11 cellular contexts compared by ENCODE assay signal in the genomic region with DNA sequence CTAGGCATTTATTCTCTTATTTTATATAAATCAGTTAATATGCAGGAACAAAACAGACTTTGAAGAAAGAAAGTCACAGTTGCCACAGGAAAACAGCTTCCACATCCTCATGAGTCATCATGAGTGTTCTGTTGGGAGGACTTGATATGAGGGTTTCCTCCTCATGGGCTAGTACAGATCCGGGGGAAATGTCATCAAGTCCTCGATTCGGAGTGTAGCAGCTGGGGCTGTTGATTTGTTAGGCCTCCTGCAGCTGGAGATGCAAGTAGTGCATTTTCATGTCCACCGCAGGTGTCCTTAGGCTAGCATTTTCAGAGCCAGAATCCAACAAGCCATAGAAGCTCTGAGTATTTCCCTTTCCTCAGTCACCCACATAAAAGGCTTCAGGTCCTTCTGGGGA. TPM values are rescaled to one million over a fixed set of nuclear protein-coding genes. Genes with fewer than 3 reads are reported as not detected.
A peak's percentile ranks its signal among the peaks of the same experiment; 100 is the strongest.
DNase-seq lines count a peak whose midpoint lies in the region; ATAC-seq and TF ChIP-seq lines count a peak whose summit lies in the region.
"Had no signal": no experiment of that assay in that cellular context is flagged by ENCODE, and none has a peak within 500 bp of the region (broad histone marks: within the 10 kb centered on the region; RNA-seq: fewer than 3 reads in every experiment).

No MANE protein-coding gene starts in this region.

- H3K27me3 Mint-ChIP-seq in activated T-cell treated with anti-CD3 and anti-CD28 coated beads, Interleukin-2, amount 50 U/mL, for 4 hours (ENCODE audit: low read depth): peaks cover 8% of the 10 kb centered on the region

- DNase-seq in activated CD4-positive, alpha-beta T cell treated with anti-CD3 and anti-CD28 coated beads for 48 hours: peak; percentile 7
- DNase-seq in activated CD4-positive, alpha-beta T cell treated with anti-CD3 and anti-CD28 coated beads, Interleukin-2, amount 50 U/mL, for 1 hour: no peak
- DNase-seq in epithelial cell of esophagus (ENCODE audit: low read depth): peak; percentile 76
- DNase-seq in smooth muscle cell of the brain vasculature (ENCODE audit: low read depth, low spot score): peak; percentile 32
- no peak for DNase-seq in NCI-H187 (lab: John Stamatoyannopoulos, UW)
- DNase-seq in activated T-cell treated with anti-CD3 and anti-CD28 coated beads, Interleukin-2, amount 50 U/mL, for 4 hours: no peak
- no peak for DNase-seq in DMS114 treated with DMSO at 0.1 percent for 48 hours (lab: John Stamatoyannopoulos, UW; ENCODE audit: unreplicated experiment)
- DNase-seq: NK-92 treated with Interleukin-12 subunit alpha and Interleukin-12 subunit beta, amount 100 ng/mL, for 24 hours; right lobe of liver had no signal

- H3K9me3 Mint-ChIP-seq in activated T-cell treated with anti-CD3 and anti-CD28 coated beads, Interleukin-2, amount 50 U/mL, for 4 hours: no peaks in the 10 kb centered on the region

- peaks cover 9% of the 10 kb centered on the region for H3K4me1 Mint-ChIP-seq in activated T-cell treated with anti-CD3 and anti-CD28 coated beads, Interleukin-2, amount 50 U/mL, for 4 hours (ENCODE audit: low read depth)

- no peak overlapping the region for H3K4me3 Mint-ChIP-seq in activated T-cell treated with anti-CD3 and anti-CD28 coated beads, Interleukin-2, amount 50 U/mL, for 4 hours

- H3K4me3 ChIP-seq in epithelial cell of esophagus (ENCODE audit: low read length): no peak overlapping the region
- H3K4me3 ChIP-seq: right lobe of liver had no signal

- TF ChIP-seq CTCF in epithelial cell of esophagus (IDR thresholded peaks at IDR 0.05; ENCODE audit: insufficient read depth, low read depth, low read length, missing control alignments): no peak

- no peak for ATAC-seq in activated T-cell treated with anti-CD3 and anti-CD28 coated beads, Interleukin-2, amount 50 U/mL, for 4 hours

- H3K36me3 Mint-ChIP-seq in activated T-cell treated with anti-CD3 and anti-CD28 coated beads, Interleukin-2, amount 50 U/mL, for 4 hours (ENCODE audit: insufficient read depth): no peaks in the 10 kb centered on the region

TF ChIP-seq in PFSK-1, 5 proteins besides CTCF, POLR2A, EP300 and RAD21:
- TF ChIP-seq, protein P1, sequence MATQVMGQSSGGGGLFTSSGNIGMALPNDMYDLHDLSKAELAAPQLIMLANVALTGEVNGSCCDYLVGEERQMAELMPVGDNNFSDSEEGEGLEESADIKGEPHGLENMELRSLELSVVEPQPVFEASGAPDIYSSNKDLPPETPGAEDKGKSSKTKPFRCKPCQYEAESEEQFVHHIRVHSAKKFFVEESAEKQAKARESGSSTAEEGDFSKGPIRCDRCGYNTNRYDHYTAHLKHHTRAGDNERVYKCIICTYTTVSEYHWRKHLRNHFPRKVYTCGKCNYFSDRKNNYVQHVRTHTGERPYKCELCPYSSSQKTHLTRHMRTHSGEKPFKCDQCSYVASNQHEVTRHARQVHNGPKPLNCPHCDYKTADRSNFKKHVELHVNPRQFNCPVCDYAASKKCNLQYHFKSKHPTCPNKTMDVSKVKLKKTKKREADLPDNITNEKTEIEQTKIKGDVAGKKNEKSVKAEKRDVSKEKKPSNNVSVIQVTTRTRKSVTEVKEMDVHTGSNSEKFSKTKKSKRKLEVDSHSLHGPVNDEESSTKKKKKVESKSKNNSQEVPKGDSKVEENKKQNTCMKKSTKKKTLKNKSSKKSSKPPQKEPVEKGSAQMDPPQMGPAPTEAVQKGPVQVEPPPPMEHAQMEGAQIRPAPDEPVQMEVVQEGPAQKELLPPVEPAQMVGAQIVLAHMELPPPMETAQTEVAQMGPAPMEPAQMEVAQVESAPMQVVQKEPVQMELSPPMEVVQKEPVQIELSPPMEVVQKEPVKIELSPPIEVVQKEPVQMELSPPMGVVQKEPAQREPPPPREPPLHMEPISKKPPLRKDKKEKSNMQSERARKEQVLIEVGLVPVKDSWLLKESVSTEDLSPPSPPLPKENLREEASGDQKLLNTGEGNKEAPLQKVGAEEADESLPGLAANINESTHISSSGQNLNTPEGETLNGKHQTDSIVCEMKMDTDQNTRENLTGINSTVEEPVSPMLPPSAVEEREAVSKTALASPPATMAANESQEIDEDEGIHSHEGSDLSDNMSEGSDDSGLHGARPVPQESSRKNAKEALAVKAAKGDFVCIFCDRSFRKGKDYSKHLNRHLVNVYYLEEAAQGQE (IDR thresholded peaks at IDR 0.05; ENCODE audit: insufficient read depth in 1 of 2, low read depth in 2 of 2, low read length in 2 of 2): 0 out of 4 replicates have a peak, but pooled peaks of 1 of the 2 experiments have one; percentile 41
- TF ChIP-seq SIN3A (IDR thresholded peaks at IDR 0.05; ENCODE audit: borderline replicate concordance, insufficient read depth, low read length): peak; percentile 82; the same call in 1 of the 2 replicates
- TF ChIP-seq POLR2AphosphoS5 (IDR thresholded peaks at IDR 0.05; ENCODE audit: low read depth, low read length): no peak
- no peak for TF ChIP-seq FOXP2 (optimal IDR thresholded peaks at IDR 0.05; ENCODE audit: borderline replicate concordance, extremely low read depth, extremely low read length, insufficient read depth)
- TF ChIP-seq TAF1 (IDR thresholded peaks at IDR 0.05; ENCODE audit: borderline replicate concordance, insufficient read depth, low read length): no peak

RNA-seq across cellular contexts. Expression of a gene that starts 36.7 kb away (rescaled TPM):
- polyA plus RNA-seq in PFSK-1 (2012; ENCODE audit: insufficient read length, low read depth): not detected
- total RNA-seq in activated T-cell treated with anti-CD3 and anti-CD28 coated beads, Interleukin-2, amount 50 U/mL, for 4 hours: not detected
- total RNA-seq: right lobe of liver, urinary bladder had no signal
- polyA plus RNA-seq: urinary bladder had no signal

RNA-seq across cellular contexts. Expression of a gene that starts 48.4 kb away (rescaled TPM):
- polyA plus RNA-seq in PFSK-1 (2012; ENCODE audit: insufficient read length, low read depth): not detected
- total RNA-seq in activated T-cell treated with anti-CD3 and anti-CD28 coated beads, Interleukin-2, amount 50 U/mL, for 4 hours: 1 to 10 TPM in 2 of 3 donors, under 1 TPM in 1; 0.49 to 2.3 (median 1.2) TPM
- total RNA-seq: urinary bladder had no signal

Comparison
In these comparisons a context has a peak if more than half of its experiments do, and no peak if none do; other contexts are left out.
1. DNase-seq: peak in activated CD4-positive, alpha-beta T cell treated with anti-CD3 and anti-CD28 coated beads for 48 hours (single experiment), epithelial cell of esophagus (single experiment) and smooth muscle cell of the brain vasculature (single experiment); none in activated CD4-positive, alpha-beta T cell treated with anti-CD3 and anti-CD28 coated beads, Interleukin-2, amount 50 U/mL, for 1 hour (single experiment), NCI-H187 (0 of 2), activated T-cell treated with anti-CD3 and anti-CD28 coated beads, Interleukin-2, amount 50 U/mL, for 4 hours (single experiment) and DMS114 treated with DMSO at 0.1 percent for 48 hours (single experiment).